31 cellular contexts compared by ENCODE assay signal in the genomic region with DNA sequence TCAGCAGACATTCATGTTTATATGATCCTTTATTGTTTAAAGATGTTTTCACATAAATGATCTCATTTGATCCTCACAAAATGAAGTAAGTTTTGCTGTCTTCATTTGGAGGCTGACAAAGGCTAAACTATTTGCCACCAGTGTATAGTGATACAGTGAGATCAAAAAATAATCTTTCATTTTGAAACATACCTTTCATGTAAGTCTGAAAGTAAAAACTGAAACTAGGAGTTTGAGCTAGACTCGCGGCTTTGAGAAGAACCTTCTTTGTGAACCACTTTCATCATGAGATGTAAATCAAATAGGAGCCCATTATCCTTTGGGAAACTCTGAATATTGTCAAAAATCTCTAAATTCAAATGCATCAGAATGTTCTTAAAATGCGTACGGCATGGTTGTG. TPM values are rescaled to one million over a fixed set of nuclear protein-coding genes. Genes with fewer than 3 reads are reported as not detected.
"Had no signal": no experiment of that assay in that cellular context is flagged by ENCODE, and none has a peak within 500 bp of the region (broad histone marks: within the 10 kb centered on the region; RNA-seq: fewer than 3 reads in every experiment).

No MANE protein-coding gene starts in this region.

- H3K9me3 ChIP-seq: adrenal gland, body of pancreas, gastrocnemius medialis, heart left ventricle had no signal

- H3K36me3 ChIP-seq: adrenal gland, gastrocnemius medialis, heart left ventricle, WERI-Rb-1 had no signal

- H3K4me3 ChIP-seq: adrenal gland, body of pancreas, gastrocnemius medialis, heart left ventricle had no signal

- FAIRE-seq: colon, endothelial cell of umbilical vein had no signal

- H3K27ac ChIP-seq: adrenal gland, body of pancreas, foreskin keratinocyte, gastrocnemius medialis, heart left ventricle, WERI-Rb-1 had no signal

- DNase-seq: activated B cell treated with CpG ODN at 0.5 μM for 24 hours; activated CD4-positive, alpha-beta memory T cell treated with anti-CD3 and anti-CD28 coated beads, Interleukin-2, amount 10 ng/mL, durations not matched to agents 7 days and 5 days; activated CD4-positive, alpha-beta T cell treated with anti-CD3 and anti-CD28 coated beads, Interleukin-2, amount 10 ng/mL, durations not matched to agents 7 days and 5 days; activated CD4-positive, alpha-beta T cell treated with anti-CD3 and anti-CD28 coated beads, Interleukin-2, amount 50 U/mL, for 4 hours; activated CD8-positive, alpha-beta memory T cell treated with anti-CD3 and anti-CD28 coated beads, Interleukin-2, amount 50 U/mL, for 48 hours; activated effector memory CD4-positive, alpha-beta T cell treated with anti-CD3 and anti-CD28 coated beads, Interleukin-2, amount 50 U/mL, for 16 hours; activated naive CD4-positive, alpha-beta T cell treated with anti-CD3 and anti-CD28 coated beads for 36 hours; activated naive CD8-positive, alpha-beta T cell treated with anti-CD3 and anti-CD28 coated beads for 36 hours; activated naive CD8-positive, alpha-beta T cell treated with anti-CD3 and anti-CD28 coated beads, Interleukin-2, amount 50 U/mL, for 24 hours; activated T-cell treated with anti-CD3 and anti-CD28 coated beads for 4 hours; activated T-cell treated with anti-CD3 and anti-CD28 coated beads, Interleukin-2, amount 50 U/mL, for 24 hours; adrenal gland; amygdala; aorta; body of pancreas; caudate nucleus; cortex of kidney; dermis blood vessel endothelial cell; effector CD4-positive, alpha-beta T cell; effector memory CD8-positive, alpha-beta T cell; foreskin keratinocyte; gastrocnemius medialis; glutamatergic neuron; heart left ventricle; T-helper 1 cell; T-helper 17 cell; WERI-Rb-1 had no signal

- ATAC-seq: activated CD4-positive, CD25-positive, alpha-beta regulatory T cell treated with anti-CD3 and anti-CD28 coated beads, Interleukin-2, amount 50 U/mL, for 24 hours; activated naive CD8-positive, alpha-beta T cell treated with anti-CD3 and anti-CD28 coated beads, Interleukin-2, amount 50 U/mL, for 24 hours; body of pancreas; effector memory CD8-positive, alpha-beta T cell; esophagus mucosa; foreskin keratinocyte; gastrocnemius medialis; heart left ventricle; T-helper 17 cell had no signal

- H3K27me3 ChIP-seq: adrenal gland, body of pancreas, foreskin keratinocyte, gastrocnemius medialis, heart left ventricle had no signal

- H3K4me1 ChIP-seq: adrenal gland, body of pancreas, gastrocnemius medialis, heart left ventricle had no signal

RNA-seq across cellular contexts. Expression of gene SPTLC3, which starts 40.3 kb away (rescaled TPM):
- total RNA-seq: activated B cell treated with CpG ODN at 0.5 μM for 24 hours; activated CD4-positive, alpha-beta memory T cell treated with anti-CD3 and anti-CD28 coated beads, Interleukin-2, amount 10 ng/mL, durations not matched to agents 7 days and 5 days had no signal
